Comparison of ENCODE assay signal across 17 cellular contexts in the genomic region with DNA sequence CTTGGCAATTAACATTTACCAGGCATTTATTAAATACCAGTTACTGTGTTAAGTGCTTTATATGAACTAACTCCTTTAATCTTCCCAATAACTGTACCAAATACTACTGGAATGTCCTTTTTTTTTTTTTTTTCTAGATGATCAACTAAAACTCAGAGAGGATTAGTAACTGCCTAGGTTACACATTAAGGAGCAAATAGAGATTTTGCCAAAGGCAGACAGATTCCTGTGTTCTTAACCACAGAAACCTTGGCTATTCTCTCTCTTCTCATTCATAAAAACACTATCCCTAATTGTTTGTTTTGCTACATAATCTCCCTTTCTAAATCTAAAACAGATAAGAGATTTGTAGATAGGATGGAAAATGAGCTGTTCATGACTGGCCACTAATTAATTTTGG. TPM values are rescaled to one million over a fixed set of nuclear protein-coding genes. Genes with fewer than 3 reads are reported as not detected.
A peak's percentile ranks its signal among the peaks of the same experiment; 100 is the strongest.
DNase-seq lines count a peak whose midpoint lies in the region; ATAC-seq and TF ChIP-seq lines count a peak whose summit lies in the region.
"Had no signal": no experiment of that assay in that cellular context is flagged by ENCODE, and none has a peak within 500 bp of the region (broad histone marks: within the 10 kb centered on the region; RNA-seq: fewer than 3 reads in every experiment).

No MANE protein-coding gene starts in this region.

- no peak overlapping the region for H3K4me3 ChIP-seq in brain microvascular endothelial cell (ENCODE audit: low read depth, low read length)

- no peak for ATAC-seq in GM19452 (IDR thresholded peaks at IDR 0.05; ENCODE audit: unreplicated experiment)
- ATAC-seq: HCT116 had no signal

- DNase-seq in ACHN, result peak; percentile 66
- peak; percentile 36 for DNase-seq in astrocyte of the hippocampus (ENCODE audit: low read depth, low spot score)
- peak; percentile 27 for DNase-seq in kidney glomerular epithelial cell (lab: John Stamatoyannopoulos, UW)
- peak; percentile 68 for DNase-seq in renal cortical epithelial cell (ENCODE audit: low read depth)
- DNase-seq in cerebellar nuclear complex (lab: John Stamatoyannopoulos, UW), result no peak
- no peak for DNase-seq in brain microvascular endothelial cell
- DNase-seq: BE2C; C1 segment of cervical spinal cord; CD8-positive, alpha-beta memory T cell; COR-L47; GDM1; GOT3; H7; HFFc6 had no signal

- in situ Hi-C loops in ACHN (cut with HindIII; ENCODE audit: low pct_ligation_motif_present, low pct_unique_long_range_greater_than_20kb, low sequenced_read_pairs), result no loop called here
- in situ Hi-C loops in brain microvascular endothelial cell (cut with HindIII; ENCODE audit: low pct_ligation_motif_present, low sequenced_read_pairs), result no loop called here

- H3K27ac ChIP-seq in brain microvascular endothelial cell, result no peak overlapping the region

- H3K27me3 ChIP-seq in brain microvascular endothelial cell (replicated peaks), result no peaks in the 10 kb centered on the region
- H3K27me3 ChIP-seq: BE2C had no signal

- TF ChIP-seq CTCF in brain microvascular endothelial cell (IDR thresholded peaks at IDR 0.05; ENCODE audit: low read depth, low read length, missing control alignments), result no peak

- peaks cover 24% of the 10 kb centered on the region for H3K36me3 ChIP-seq in brain microvascular endothelial cell (replicated peaks)

RNA-seq across cellular contexts. Expression of a gene that starts 13.3 kb away (rescaled TPM):
- 20.0 and 36.1 TPM in 2 replicates for total RNA-seq in renal cortical epithelial cell

RNA-seq across cellular contexts. Expression of a gene that starts 13.3 kb away (rescaled TPM):
- total RNA-seq in renal cortical epithelial cell, result 15.3 and 26.4 TPM in 2 replicates

RNA-seq across cellular contexts. Expression of a gene that starts 27.2 kb away (rescaled TPM):
- total RNA-seq in renal cortical epithelial cell, result 0.99 TPM in 1 of 2 replicates, not detected in the other
- total RNA-seq: CD4-positive, CD25-positive, alpha-beta regulatory T cell; H7 had no signal

Comparison
In these comparisons a context has a peak if more than half of its experiments do, and no peak if none do; other contexts are left out.
1. DNase-seq: peak in ACHN (single experiment), astrocyte of the hippocampus (single experiment), kidney glomerular epithelial cell (single experiment) and renal cortical epithelial cell (single experiment); none in cerebellar nuclear complex (0 of 2) and brain microvascular endothelial cell (single experiment).